In the genomic region with DNA sequence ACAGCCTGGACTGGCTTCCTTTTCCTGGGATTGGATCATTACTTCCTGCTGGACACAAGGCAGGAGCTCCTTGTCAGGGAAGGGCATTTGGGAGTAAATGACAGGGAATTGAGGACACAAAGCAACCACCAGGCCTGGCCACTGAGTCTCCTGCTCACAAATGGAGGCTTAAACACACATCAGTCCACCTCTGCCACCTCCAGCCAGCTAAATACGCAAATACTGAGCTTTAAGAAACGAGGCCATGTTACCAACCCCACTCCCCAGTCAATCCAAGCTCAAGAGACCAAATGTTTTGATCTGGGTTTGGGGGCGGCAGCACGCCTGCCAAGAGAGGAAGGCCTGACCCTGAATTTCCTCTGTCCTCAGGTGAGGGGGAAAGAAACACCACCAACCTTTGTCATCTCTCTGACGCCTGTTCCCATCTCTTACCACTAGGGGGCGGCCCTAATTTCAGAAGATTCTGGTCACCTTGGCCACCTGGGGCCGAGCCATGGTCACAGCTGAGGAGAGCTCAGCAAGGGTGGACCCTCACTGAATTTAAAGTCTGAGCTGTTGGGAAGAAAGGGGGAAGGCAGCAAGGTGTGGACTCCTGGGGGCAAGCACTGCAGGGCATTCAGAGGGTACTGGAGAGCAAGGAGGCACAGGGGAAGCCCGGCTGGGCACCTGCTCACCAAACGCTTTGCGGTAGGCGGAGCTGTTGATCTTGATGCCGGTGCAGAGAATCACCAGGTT, we compare ENCODE assay signal across 9 cellular contexts. TPM values are rescaled to one million over a fixed set of nuclear protein-coding genes. Genes with fewer than 3 reads are reported as not detected.
A peak's percentile ranks its signal among the peaks of the same experiment; 100 is the strongest.
DNase-seq lines count a peak whose midpoint lies in the region; ATAC-seq, FAIRE-seq and TF ChIP-seq lines count a peak whose summit lies in the region.
"Had no signal": no experiment of that assay in that cellular context is flagged by ENCODE, and none has a peak within 500 bp of the region (broad histone marks: within the 10 kb centered on the region; RNA-seq: fewer than 3 reads in every experiment).

No MANE protein-coding gene starts in this region.

- no peak overlapping the region for H3K27ac ChIP-seq in GM12878 (ENCODE audit: control insufficient read depth, insufficient read depth)
- H3K27ac ChIP-seq in kidney (ENCODE audit: low read depth in 2 of 2, low read length in 2 of 2): no peak overlapping the region

- intact Hi-C loops in GM12878 (cut with micrococcal nuclease; ENCODE audit: unreplicated experiment): loop anchor here (2.0 kb wide), 1 partner anchor 29 kb away; no protein-coding TSS in a partner anchor
- intact Hi-C loops in kidney (cut with DNase I): no loop called here

- H3K4me3 ChIP-seq in GM06990 (replicated peaks; ENCODE audit: low read depth, low read length) (no peak overlapping the region), GM12878 (no peak overlapping the region), kidney (ENCODE audit: low read length in 2 of 2) (no peak overlapping the region)
- H3K4me3 ChIP-seq in Jurkat, Clone E6-1 (ENCODE audit: low read length): no peak overlapping the region

- BruUV-seq in GM12878 (replicated peaks; lab: Mats Ljungman, UMichigan): no TSS peak

- H3K4me2 ChIP-seq in GM12878 (ENCODE audit: control insufficient read depth, insufficient read depth): no peak overlapping the region

- H3K4me1 ChIP-seq in GM12878 (ENCODE audit: control insufficient read depth, insufficient read depth, low read length) (no peaks in the 10 kb centered on the region), kidney (ENCODE audit: control insufficient read depth in 1 of 2, insufficient read depth in 1 of 2, low read depth in 1 of 2, low read length in 2 of 2) (peaks cover 0 to 2% of the 10 kb centered on the region in 2 donors)

- POLR2A ChIA-PET in GM12878 (lab: Charles Lee): interaction anchor here (0.5 to 1.2 kb wide), 5 partner anchors 30 to 1831 kb away, joined by 3 to 9 read pairs (median 3); a partner anchor contains a TSS

- in situ Hi-C loops in GM12878 (cut with MboI): no loop called here

- RAD21 ChIA-PET in GM12878 (lab: Charles Lee; ENCODE audit: unreplicated experiment): interaction anchor here (0.7 to 5.1 kb wide), 7 partner anchors 9 to 247 kb away, joined by 3 to 46 read pairs (median 7); a partner anchor contains a TSS

- TF ChIP-seq RAD21 in GM12878 (IDR thresholded peaks at IDR 0.05; ENCODE audit: insufficient read depth, low read depth, low read length): peak; percentile 50

- TF ChIP-seq POLR2A in GM12878 (IDR thresholded peaks at IDR 0.05; ENCODE audit: low read depth, low read length): no peak

- no peaks in the 10 kb centered on the region for H3K9me3 ChIP-seq in GM12878 (replicated peaks; ENCODE audit: control insufficient read depth, insufficient read depth, low read length)
- H3K9me3 ChIP-seq in kidney (ENCODE audit: control insufficient read depth in 1 of 2, low read length in 2 of 2): no peaks in the 10 kb centered on the region

- H3K36me3 ChIP-seq in GM06990 (ENCODE audit: control insufficient read depth, insufficient read depth, low read length): peaks cover 28% of the 10 kb centered on the region
- H3K36me3 ChIP-seq in GM12878 (ENCODE audit: control insufficient read depth in 2 of 2, insufficient read depth in 2 of 2, low read length in 1 of 2): peaks cover 29% of the 10 kb centered on the region in 2 experiments
- peaks cover 5 to 6% of the 10 kb centered on the region in 2 donors for H3K36me3 ChIP-seq in kidney (ENCODE audit: control insufficient read depth in 1 of 2, insufficient read depth in 2 of 2, low read length in 2 of 2)

- SMC1A ChIA-PET in GM12878 (lab: Charles Lee; ENCODE audit: uncharacterized antibody, unreplicated experiment): interaction anchor here (0.7 to 4.9 kb wide), 17 partner anchors 9 to 263 kb away, joined by 3 to 42 read pairs (median 6); a partner anchor contains a TSS

- no peak for DNase-seq in GM06990 (ENCODE audit: extremely low read depth, insufficient read length)
- peak; percentile 26 for DNase-seq in Jurkat, Clone E6-1 (ENCODE audit: low read depth, low spot score)
- DNase-seq in T-helper 9 cell: peak; percentile 40
- no peak for DNase-seq in GM12878 (ENCODE audit: low read depth, low spot score)
- DNase-seq in kidney: no peak
- DNase-seq in stimulated activated CD4-positive, alpha-beta T cell treated with anti-CD3 and anti-CD28 coated beads, Interleukin-4, amount 100 ng/mL, for 24 hours: peak; percentile 66
- no peak for DNase-seq in putamen (ENCODE audit: low spot score)
- no peak for DNase-seq in HCEC 1CT

- peak; percentile 97 for ATAC-seq in GM12878

- FAIRE-seq in GM12878 (lab: Jason Lieb, UNC) (peak; percentile 85), kidney (lab: Jason Lieb, UNC) (no peak)
- FAIRE-seq: TTC549 had no signal

- H3K9ac ChIP-seq in GM12878 (ENCODE audit: control insufficient read depth, insufficient read depth, low read length) (no peak overlapping the region), kidney (ENCODE audit: low read length in 2 of 2) (no peak overlapping the region)

- H3K79me2 ChIP-seq in GM12878 (ENCODE audit: control insufficient read depth, insufficient read depth, low read length): no peaks in the 10 kb centered on the region

- no peaks in the 10 kb centered on the region for H3K27me3 ChIP-seq in GM06990 (replicated peaks; ENCODE audit: control insufficient read depth, insufficient read depth, low read length)
- H3K27me3 ChIP-seq in GM12878 (replicated peaks in 1 of 2; ENCODE audit: control insufficient read depth in 2 of 2, insufficient read depth in 2 of 2, low read length in 1 of 2): no peaks in the 10 kb centered on the region

- TF ChIP-seq EP300 in GM12878 (IDR thresholded peaks at IDR 0.05; ENCODE audit: borderline replicate concordance in 1 of 2, control insufficient read depth in 1 of 2, low read depth in 2 of 2, low read length in 2 of 2): no peak

- CTCF ChIA-PET in GM12878 (lab: Yijun Ruan, JAX): interaction anchor here (0.6 to 8.4 kb wide), 54 partner anchors 8 to 469 kb away, joined by 3 to 173 read pairs (median 4); a partner anchor contains a TSS

- TF ChIP-seq CTCF in GM06990 (IDR thresholded peaks at IDR 0.05; ENCODE audit: insufficient read depth, low read length, poor library complexity, severe bottlenecking) (peak; percentile 95), GM12878 (IDR thresholded peaks at IDR 0.05 in 2 of 3, conservative IDR thresholded peaks at IDR 0.05 in 1 of 3; ENCODE audit: control insufficient read depth in 2 of 3, extremely low read depth in 1 of 3, insufficient read depth in 1 of 3, low read depth in 3 of 3, low read length in 3 of 3) (peak; percentile 73 to 93 (median 85)), kidney (IDR thresholded peaks at IDR 0.05; ENCODE audit: borderline replicate concordance, extremely low read depth, insufficient read depth) (peak; percentile 74)

- no peaks in the 10 kb centered on the region for H4K20me1 ChIP-seq in GM12878 (ENCODE audit: control insufficient read depth, insufficient read depth)

- H2AFZ ChIP-seq in GM12878 (ENCODE audit: control insufficient read depth, low read depth, low read length): no peak overlapping the region

- 34% methylated on average over 12 of the region's 12 CpGs for WGBS in GM12878 (ENCODE audit: insufficient coverage, insufficient replicate concordance, low lambda C conversion rate, missing lambda C conversion rate)

RNA-seq across cellular contexts. Expression of a gene that starts 16.5 kb away (rescaled TPM):
- 0.33 TPM for polyA plus RNA-seq in Jurkat, Clone E6-1 (2012; ENCODE audit: insufficient read depth, insufficient read length)
- 10.6 and 10.7 TPM in 2 replicates for total RNA-seq in GM12878 (2013; cell fraction: nucleolus; rRNA removed)
- 13.7 and 14.6 TPM in 2 replicates for total RNA-seq in GM12878 (2014; rRNA removed)
- total RNA-seq in GM12878 (2014; rRNA removed; fragmentation: Illumina TruSeq; extraction: Trizol): 12.1 and 12.6 TPM in 2 replicates
- total RNA-seq in GM12878 (2021): 20.4 and 20.5 TPM in 2 replicates
- 6.9 TPM for polyA plus RNA-seq in GM12878 (2011; ENCODE audit: low read depth)
- 11.7 and 17.5 TPM in 2 replicates for polyA plus RNA-seq in GM12878 (2011; rRNA removed)
- 22.9 and 28.1 TPM in 2 replicates for polyA plus RNA-seq in GM12878 (2011; cell fraction: cytosol; rRNA removed)
- 16.8 and 18.6 TPM in 2 replicates for polyA plus RNA-seq in GM12878 (2011; cell fraction: nucleus; rRNA removed)
- 13.4 and 14.1 TPM in 2 replicates for polyA plus RNA-seq in GM12878 (2012)
- polyA plus RNA-seq in GM12878 (2014; fragmentation: Illumina TruSeq; extraction: Trizol): 5.7 and 12.2 TPM in 2 replicates
- 1 to 10 TPM; 4.5 to 8.0 TPM for polyA plus RNA-seq in GM12878 (2014; fragmentation: Nextera tagmentation; extraction: Ambion mirVana)
- 20.3 and 24.5 TPM in 2 replicates for polyA plus RNA-seq in GM12878 (2014; rRNA removed)
- 10 to 100 TPM; 26.8 to 30.8 TPM for polyA plus RNA-seq in GM12878 (2016; fragmentation: Nextera tagmentation; extraction: Ambion mirVana)
- polyA minus RNA-seq in GM12878 (2011; rRNA and poly(A)+ RNA removed): 10.3 and 17.0 TPM in 2 replicates
- 5.7 and 10.8 TPM in 2 replicates for polyA minus RNA-seq in GM12878 (2011; cell fraction: cytosol; rRNA and poly(A)+ RNA removed)
- 4.4 and 7.7 TPM in 2 replicates for polyA minus RNA-seq in GM12878 (2011; cell fraction: nucleus; rRNA and poly(A)+ RNA removed)
- total RNA-seq in kidney: 12.7 TPM
- 14.8 TPM for polyA plus RNA-seq in kidney (ENCODE audit: insufficient read depth, low read depth, low replicate concordance)

RNA-seq across cellular contexts. Expression of a gene that starts 30.4 kb away (rescaled TPM):
- polyA plus RNA-seq in Jurkat, Clone E6-1 (2012; ENCODE audit: insufficient read depth, insufficient read length): 16.7 TPM
- total RNA-seq in GM12878 (2013; cell fraction: nucleolus; rRNA removed): 14.2 and 15.7 TPM in 2 replicates
- total RNA-seq in GM12878 (2014; rRNA removed) (18.9 and 19.4 TPM in 2 replicates), GM12878 (2014; rRNA removed; fragmentation: Illumina TruSeq; extraction: Trizol) (8.1 and 8.7 TPM in 2 replicates), GM12878 (2021) (20.0 and 21.4 TPM in 2 replicates), kidney (13.8 TPM)
- polyA plus RNA-seq in GM12878 (2011; ENCODE audit: low read depth): 5.0 TPM
- polyA plus RNA-seq in GM12878 (2011; rRNA removed) (3.5 and 5.6 TPM in 2 replicates), GM12878 (2014; fragmentation: Illumina TruSeq; extraction: Trizol) (4.7 and 8.6 TPM in 2 replicates), GM12878 (2014; fragmentation: Nextera tagmentation; extraction: Ambion mirVana) (1 to 10 TPM; 1.9 to 4.5 TPM), GM12878 (2014; rRNA removed) (16.7 and 17.4 TPM in 2 replicates), GM12878 (2016; fragmentation: Nextera tagmentation; extraction: Ambion mirVana) (10 to 100 TPM; 15.2 to 18.8 TPM), kidney (ENCODE audit: insufficient read depth, low read depth, low replicate concordance) (12.9 TPM)
- polyA plus RNA-seq in GM12878 (2011; cell fraction: cytosol; rRNA removed): 6.1 and 8.6 TPM in 2 replicates
- 40.7 and 42.7 TPM in 2 replicates for polyA plus RNA-seq in GM12878 (2011; cell fraction: nucleus; rRNA removed)
- polyA plus RNA-seq in GM12878 (2012): 7.3 and 9.9 TPM in 2 replicates
- 4.2 and 6.1 TPM in 2 replicates for polyA minus RNA-seq in GM12878 (2011; rRNA and poly(A)+ RNA removed)
- 2.7 and 2.9 TPM in 2 replicates for polyA minus RNA-seq in GM12878 (2011; cell fraction: cytosol; rRNA and poly(A)+ RNA removed)
- 8.0 and 12.7 TPM in 2 replicates for polyA minus RNA-seq in GM12878 (2011; cell fraction: nucleus; rRNA and poly(A)+ RNA removed)

RNA-seq across cellular contexts. Expression of a gene that starts 54.2 kb away (rescaled TPM):
- 60.7 TPM for polyA plus RNA-seq in Jurkat, Clone E6-1 (2012; ENCODE audit: insufficient read depth, insufficient read length)
- 36.4 and 40.0 TPM in 2 replicates for total RNA-seq in GM12878 (2013; cell fraction: nucleolus; rRNA removed)
- total RNA-seq in GM12878 (2014; rRNA removed) (45.4 and 60.3 TPM in 2 replicates), GM12878 (2014; rRNA removed; fragmentation: Illumina TruSeq; extraction: Trizol) (52.7 and 54.7 TPM in 2 replicates), GM12878 (2021) (77.3 and 81.3 TPM in 2 replicates), kidney (109 TPM)
- 31.2 TPM for polyA plus RNA-seq in GM12878 (2011; ENCODE audit: low read depth)
- polyA plus RNA-seq in GM12878 (2011; rRNA removed) (85.0 and 101 TPM in 2 replicates), GM12878 (2014; fragmentation: Illumina TruSeq; extraction: Trizol) (54.8 and 55.6 TPM in 2 replicates), GM12878 (2014; fragmentation: Nextera tagmentation; extraction: Ambion mirVana) (10 to 100 TPM; 69.4 to 81.1 TPM), GM12878 (2014; rRNA removed) (29.3 and 33.2 TPM in 2 replicates), GM12878 (2016; fragmentation: Nextera tagmentation; extraction: Ambion mirVana) (10 to 100 TPM; 58.0 to 62.2 TPM), kidney (ENCODE audit: insufficient read depth, low read depth, low replicate concordance) (55.7 TPM)
- 21.4 and 21.6 TPM in 2 replicates for polyA plus RNA-seq in GM12878 (2011; cell fraction: cytosol; rRNA removed)
- polyA plus RNA-seq in GM12878 (2011; cell fraction: nucleus; rRNA removed): 17.8 and 20.3 TPM in 2 replicates
- 32.0 and 39.5 TPM in 2 replicates for polyA plus RNA-seq in GM12878 (2012)
- polyA minus RNA-seq in GM12878 (2011; rRNA and poly(A)+ RNA removed): 40.6 and 76.1 TPM in 2 replicates
- polyA minus RNA-seq in GM12878 (2011; cell fraction: cytosol; rRNA and poly(A)+ RNA removed): 18.6 and 25.1 TPM in 2 replicates
- 10.0 and 14.1 TPM in 2 replicates for polyA minus RNA-seq in GM12878 (2011; cell fraction: nucleus; rRNA and poly(A)+ RNA removed)

Comparison
In these comparisons a context has a peak if more than half of its experiments do, and no peak if none do; other contexts are left out.
1. DNase-seq: peak in Jurkat, Clone E6-1 (single experiment), T-helper 9 cell (single experiment) and stimulated activated CD4-positive, alpha-beta T cell treated with anti-CD3 and anti-CD28 coated beads, Interleukin-4, amount 100 ng/mL, for 24 hours (single experiment); none in GM06990 (single experiment), GM12878 (single experiment), kidney (single experiment), putamen (single experiment) and HCEC 1CT (single experiment).
2. Peak in every context shown above with its lines, with median percentiles within 50 percentile points of each other: CTCF ChIP-seq.